Comparison of ENCODE assay signal across 23 cellular contexts in the genomic region with DNA sequence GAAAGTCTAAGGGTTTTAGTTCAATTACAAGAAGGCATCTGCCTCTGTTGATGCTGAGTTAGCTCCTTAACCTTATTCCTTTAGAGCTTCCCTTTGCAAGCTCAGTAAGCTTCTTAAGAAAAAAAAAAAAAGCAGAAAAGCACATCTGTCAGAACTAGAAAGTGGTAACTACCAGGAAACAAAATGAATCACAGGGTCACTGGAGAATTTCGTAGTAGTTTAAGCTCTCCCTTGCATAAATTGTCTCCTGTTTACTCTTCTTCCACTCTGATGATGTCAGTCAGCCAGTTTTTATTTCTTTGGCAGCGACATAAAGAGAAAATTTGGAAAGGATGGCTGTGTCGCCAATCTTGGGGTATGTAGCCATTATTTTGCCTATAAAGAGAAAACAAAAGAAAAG. TPM values are rescaled to one million over a fixed set of nuclear protein-coding genes. Genes with fewer than 3 reads are reported as not detected.
DNase-seq lines count a peak whose midpoint lies in the region; ATAC-seq and TF ChIP-seq lines count a peak whose summit lies in the region.
"Had no signal": no experiment of that assay in that cellular context is flagged by ENCODE, and none has a peak within 500 bp of the region (broad histone marks: within the 10 kb centered on the region; RNA-seq: fewer than 3 reads in every experiment).

No MANE protein-coding gene starts in this region.

- ATAC-seq in HCT116 (no peak), GM19351 (IDR thresholded peaks at IDR 0.05; ENCODE audit: unreplicated experiment) (no peak)

- DNase-seq in HCT116 (ENCODE audit: low read depth, low spot score) (no peak), fibroblast of pulmonary artery (ENCODE audit: low read depth) (peak; percentile 13), C1 segment of cervical spinal cord (lab: John Stamatoyannopoulos, UW) (no peak), cortex of kidney (lab: John Stamatoyannopoulos, UW) (no peak)
- DNase-seq in T-helper 2 cell treated with Interferon-gamma antibody and Interleukin-4, amounts not matched to agents 5 μg/mL and 100 μg/mL, for 36 hours (ENCODE audit: low spot score): no peak
- DNase-seq: COR-L47, EL, GOT3, heart right ventricle, MM.1S, naive B cell, NCI-H187 treated with DMSO at 0.1 percent for 48 hours, NCI-H446, ovary, SJCRH30, T-helper 9 cell had no signal

- no peaks in the 10 kb centered on the region for H3K9me3 ChIP-seq in HCT116 (ENCODE audit: control insufficient read depth in 1 of 2, insufficient read depth in 1 of 2, low read depth in 1 of 2, low read length in 2 of 2)
- H3K9me3 ChIP-seq: ovary, SJCRH30 had no signal

- peak overlapping the region; percentile 64 for H3K27ac Mint-ChIP-seq in T-helper 2 cell treated with Interferon-gamma antibody and Interleukin-4, amounts not matched to agents 5 μg/mL and 100 μg/mL, for 36 hours
- H3K27ac Mint-ChIP-seq: activated naive CD4-positive, alpha-beta T cell treated with anti-CD3 and anti-CD28 coated beads, Interleukin-2, amount 50 U/mL, for 72 hours had no signal

- H3K27ac ChIP-seq in ACC112 (ENCODE audit: low read depth, low read length): no peak overlapping the region
- no peak overlapping the region for H3K27ac ChIP-seq in HCT116 (ENCODE audit: low read depth, low read length)
- H3K27ac ChIP-seq: heart right ventricle, ovary, SJCRH30 had no signal

- H2AFZ ChIP-seq in ACC112 (ENCODE audit: low read length, unreplicated experiment) (peak overlapping the region; percentile 46), HCT116 (ENCODE audit: low read depth, low read length, poor library complexity, severe bottlenecking) (peak overlapping the region; percentile 98)

- H3K36me3 ChIP-seq in ACC112 (ENCODE audit: insufficient read depth, low read length) (no peaks in the 10 kb centered on the region), HCT116 (ENCODE audit: control insufficient read depth in 1 of 2, insufficient read depth in 2 of 2, low read length in 2 of 2) (no peaks in the 10 kb centered on the region)
- H3K36me3 ChIP-seq: heart right ventricle, ovary, SJCRH30 had no signal

- CTCF ChIA-PET in HCT116 (lab: Charles Lee): interaction anchor here (1.4 to 4.5 kb wide), 6 partner anchors 9 to 775 kb away, joined by 3 to 43 read pairs (median 6); no protein-coding TSS in a partner anchor

- H3K9me2 ChIP-seq in HCT116 (ENCODE audit: insufficient read depth): no peaks in the 10 kb centered on the region; the same call in 1 of the 2 replicates

- RAD21 ChIA-PET in HCT116 (lab: Charles Lee; ENCODE audit: low non-redundant PET in 1 of 2, low total read pairs in 2 of 2, uncharacterized antibody in 2 of 2, unreplicated experiment in 2 of 2): interaction anchor here (1.5 to 1.6 kb wide), 2 partner anchors 147 to 291 kb away, joined by 5 read pairs; no protein-coding TSS in a partner anchor

- intact Hi-C loops in HCT116 (cut with micrococcal nuclease): loop anchor here (5.0 kb wide), 1 partner anchor 779 kb away; no protein-coding TSS in a partner anchor

- peaks cover 9% of the 10 kb centered on the region for H3K4me1 ChIP-seq in ACC112 (ENCODE audit: control insufficient read depth, insufficient read depth, low read length, unreplicated experiment)
- H3K4me1 ChIP-seq in HCT116 (ENCODE audit: control insufficient read depth in 1 of 2, insufficient read depth in 2 of 2, low read length in 2 of 2): peaks cover 0 to 8% of the 10 kb centered on the region in 2 experiments; a peak in 2 of 4 replicates
- H3K4me1 ChIP-seq: SJCRH30 had no signal

- no peak overlapping the region for H3K4me2 ChIP-seq in HCT116 (ENCODE audit: low read length)

- peaks cover 3% of the 10 kb centered on the region for H3K36me3 Mint-ChIP-seq in T-helper 2 cell treated with Interferon-gamma antibody and Interleukin-4, amounts not matched to agents 5 μg/mL and 100 μg/mL, for 36 hours (ENCODE audit: low read depth)
- H3K36me3 Mint-ChIP-seq: naive B cell had no signal

- no peak overlapping the region for H3K9ac ChIP-seq in HCT116 (ENCODE audit: low read length)

- POLR2A ChIA-PET in HCT116 (lab: Charles Lee): no interaction called here

- H3K27me3 ChIP-seq in ACC112 (ENCODE audit: insufficient read depth, low read length) (peaks cover 74% of the 10 kb centered on the region), HCT116 (ENCODE audit: insufficient read depth, low read length) (no peaks in the 10 kb centered on the region)
- H3K27me3 ChIP-seq: ovary, SJCRH30 had no signal

- peaks cover 19% of the 10 kb centered on the region for H3K27me3 Mint-ChIP-seq in T-helper 2 cell treated with Interferon-gamma antibody and Interleukin-4, amounts not matched to agents 5 μg/mL and 100 μg/mL, for 36 hours (ENCODE audit: low read depth)

- H3K79me2 ChIP-seq in ACC112 (ENCODE audit: control insufficient read depth, insufficient read depth, low read length, unreplicated experiment) (no peaks in the 10 kb centered on the region), HCT116 (ENCODE audit: insufficient read depth, low read length) (no peaks in the 10 kb centered on the region)

- no TSS peak for BruUV-seq in HCT116 (replicated peaks; lab: Mats Ljungman, UMichigan)

- no peak for TF ChIP-seq POLR2A in HCT116 (IDR thresholded peaks at IDR 0.05; ENCODE audit: borderline replicate concordance, extremely low read depth, insufficient read depth, insufficient read length)

- H3K4me3 Mint-ChIP-seq in T-helper 2 cell treated with Interferon-gamma antibody and Interleukin-4, amounts not matched to agents 5 μg/mL and 100 μg/mL, for 36 hours: peak overlapping the region; percentile 40
- H3K4me3 Mint-ChIP-seq: naive B cell had no signal

- H3K4me3 ChIP-seq in ACC112 (ENCODE audit: low read depth, low read length) (no peak overlapping the region), HCT116 (replicated peaks in 1 of 2; ENCODE audit: low read depth in 1 of 2, low read length in 2 of 2) (no peak overlapping the region), fibroblast of pulmonary artery (replicated peaks; ENCODE audit: low read depth, low read length) (no peak overlapping the region)
- H3K4me3 ChIP-seq: heart right ventricle, ovary, SJCRH30 had no signal

- H3K9me3 Mint-ChIP-seq in T-helper 2 cell treated with Interferon-gamma antibody and Interleukin-4, amounts not matched to agents 5 μg/mL and 100 μg/mL, for 36 hours: peaks cover 12% of the 10 kb centered on the region

- peaks cover 17% of the 10 kb centered on the region for H3K4me1 Mint-ChIP-seq in T-helper 2 cell treated with Interferon-gamma antibody and Interleukin-4, amounts not matched to agents 5 μg/mL and 100 μg/mL, for 36 hours (ENCODE audit: low read depth)

- H4K20me1 ChIP-seq in HCT116 (ENCODE audit: insufficient read depth): no peaks in the 10 kb centered on the region

- TF ChIP-seq RAD21 in HCT116 (IDR thresholded peaks at IDR 0.05; ENCODE audit: low read depth): no peak

- TF ChIP-seq CTCF in HCT116 (IDR thresholded peaks at IDR 0.05 in 2 of 3, conservative IDR thresholded peaks at IDR 0.05 in 1 of 3; ENCODE audit: borderline replicate concordance in 1 of 3, insufficient read depth in 1 of 3, low read depth in 2 of 3, low read length in 2 of 3) (no peak), fibroblast of pulmonary artery (IDR thresholded peaks at IDR 0.05; ENCODE audit: low read length, missing control alignments) (no peak)

TF ChIP-seq in HCT116, 20 proteins besides CTCF, POLR2A, EP300 and RAD21:
- no peak for TF ChIP-seq EZH2phosphoT487 (IDR thresholded peaks at IDR 0.05; ENCODE audit: borderline replicate concordance)
- TF ChIP-seq FOSL1 (IDR thresholded peaks at IDR 0.05; ENCODE audit: low read depth): no peak
- no peak for TF ChIP-seq YY1 (IDR thresholded peaks at IDR 0.05; ENCODE audit: extremely low read depth, insufficient replicate concordance, low read depth, low read length)
- no peak for TF ChIP-seq ZNF274 (IDR thresholded peaks at IDR 0.05; ENCODE audit: low read depth, low read length)
- TF ChIP-seq CEBPB (IDR thresholded peaks at IDR 0.05; ENCODE audit: low read depth): no peak
- TF ChIP-seq ZBTB33 (IDR thresholded peaks at IDR 0.05; ENCODE audit: extremely low read depth, insufficient replicate concordance, low read length): no peak
- TF ChIP-seq JUND (IDR thresholded peaks at IDR 0.05): no peak
- no peak for TF ChIP-seq TCF7L2 (IDR thresholded peaks at IDR 0.05; ENCODE audit: borderline replicate concordance, extremely low read depth, insufficient read depth, insufficient read length)
- TF ChIP-seq SIN3A (IDR thresholded peaks at IDR 0.05; ENCODE audit: low read depth): no peak
- no peak for TF ChIP-seq POLR2AphosphoS5 (IDR thresholded peaks at IDR 0.05; ENCODE audit: low read depth, low read length)
- no peak for TF ChIP-seq SRF (IDR thresholded peaks at IDR 0.05; ENCODE audit: low read depth)

RNA-seq across cellular contexts. Expression of gene GABRR3, which starts 3.1 kb away (rescaled TPM):
- total RNA-seq in HCT116 (2021; ENCODE audit: unreplicated experiment): not detected
- not detected in 2 replicates for polyA plus RNA-seq in HCT116 (2012)
- total RNA-seq: activated naive CD4-positive, alpha-beta T cell treated with anti-CD3 and anti-CD28 coated beads, Interleukin-2, amount 50 U/mL, for 72 hours; heart right ventricle; lung microvascular endothelial cell; ovary; SJCRH30; skeletal muscle tissue had no signal
- polyA plus RNA-seq: esophagus, heart right ventricle, ovary had no signal

RNA-seq across cellular contexts. Expression of gene OR5AC2, which starts 48.7 kb away (rescaled TPM):
- total RNA-seq in HCT116 (2021; ENCODE audit: unreplicated experiment): not detected
- not detected in 2 replicates for polyA plus RNA-seq in HCT116 (2012)
- total RNA-seq: activated naive CD4-positive, alpha-beta T cell treated with anti-CD3 and anti-CD28 coated beads, Interleukin-2, amount 50 U/mL, for 72 hours; heart right ventricle; lung microvascular endothelial cell; ovary; SJCRH30; skeletal muscle tissue; ureter had no signal
- polyA plus RNA-seq: esophagus, heart right ventricle, ovary had no signal
